16 cellular contexts compared by ENCODE assay signal in genomic region chr1:145912128-145912641, GRCh38.
"Had no signal": no experiment of that assay in that cellular context is flagged by ENCODE, and none has a peak within 500 bp of the region (broad histone marks: within the 10 kb centered on the region; RNA-seq: fewer than 3 reads in every experiment).

No MANE protein-coding gene starts in this region.

- H3K27ac ChIP-seq: esophagus muscularis mucosa, left ventricle myocardium inferior, skin epidermis had no signal

- H3K9me3 ChIP-seq: esophagus muscularis mucosa, left ventricle myocardium inferior had no signal

- H3K27me3 ChIP-seq: esophagus muscularis mucosa had no signal

- FAIRE-seq: colon, kidney had no signal

- H3K4me3 ChIP-seq: esophagus muscularis mucosa, left ventricle myocardium inferior, skin epidermis had no signal

- DNase-seq: activated CD4-positive, alpha-beta T cell treated with anti-CD3 and anti-CD28 coated beads, Interleukin-2, amount 50 U/mL, for 1 hour; activated CD4-positive, CD25-positive, alpha-beta regulatory T cell; activated effector memory CD4-positive, alpha-beta T cell treated with anti-CD3 and anti-CD28 coated beads, Interleukin-2, amount 50 U/mL, for 16 hours; activated T-cell treated with anti-CD3 and anti-CD28 coated beads, Interleukin-2, amount 50 U/mL, for 1 hour; amniotic stem cell; caudate nucleus; hippocampal formation; kidney; left ventricle myocardium inferior; mesendoderm; nucleus accumbens; right cardiac atrium; stimulated activated CD4-positive, alpha-beta T cell treated with anti-CD3 and anti-CD28 coated beads, Interleukin-4, amount 100 ng/mL, for 24 hours had no signal

- ATAC-seq: right cardiac atrium had no signal
